ENCODE assay signal across 1 cellular context in the genomic region with DNA sequence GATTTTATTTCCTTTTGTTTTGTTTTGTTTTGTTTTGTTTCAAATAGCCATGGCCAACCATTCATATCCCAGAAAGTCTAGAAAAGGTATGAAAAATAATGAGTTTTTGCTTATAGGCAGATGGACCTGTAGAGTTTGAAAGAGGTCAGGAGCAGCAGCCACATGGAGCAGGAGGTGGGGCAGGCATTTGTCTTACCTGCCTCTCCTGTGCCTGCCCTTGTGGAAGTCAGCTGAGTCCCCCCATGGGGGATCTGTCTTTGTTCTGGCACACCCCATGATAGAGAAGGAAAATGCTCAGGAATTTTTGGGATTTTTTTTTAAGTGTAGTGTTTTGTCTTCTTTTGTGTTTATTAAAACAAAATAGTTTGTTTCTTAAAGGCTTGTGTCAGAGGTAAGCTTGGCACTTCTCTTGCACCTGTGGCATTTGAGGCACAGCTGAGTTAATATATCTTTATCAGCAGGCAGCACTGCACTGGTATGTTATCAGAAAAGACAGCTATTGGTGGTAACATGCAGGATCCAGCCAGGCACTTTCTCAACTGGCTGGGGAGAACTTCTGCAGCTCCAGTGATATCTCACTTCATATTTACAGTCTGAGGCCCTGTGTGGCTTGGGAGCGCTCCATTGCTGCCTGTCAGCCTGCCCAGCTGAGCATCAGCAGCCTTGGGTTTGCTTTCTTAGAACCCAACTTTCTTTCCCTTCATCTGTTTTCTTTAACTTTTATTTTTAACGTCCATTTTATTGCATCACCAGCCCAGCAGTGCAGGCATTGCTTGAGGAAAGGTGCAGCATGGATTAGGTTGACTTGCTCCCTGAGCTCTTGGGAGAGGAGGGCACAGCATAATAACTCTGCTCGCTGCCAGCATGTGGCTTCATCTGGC.
A peak's percentile ranks its signal among the peaks of the same experiment; 100 is the strongest.
TF ChIP-seq lines count a peak whose summit lies in the region.

No MANE protein-coding gene starts in this region.

TF ChIP-seq in K562, 482 proteins besides CTCF, POLR2A, EP300 and RAD21 (continues in another document):
- TF ChIP-seq ZBTB33 (CRISPR knock-in tag; IDR thresholded peaks at IDR 0.05), result no peak
- TF ChIP-seq ELF2 (CRISPR knock-in tag; IDR thresholded peaks at IDR 0.05), result no peak
- no peak for TF ChIP-seq HMGN3 (IDR thresholded peaks at IDR 0.05; ENCODE audit: borderline replicate concordance, extremely low read depth, insufficient read length, low read depth, low read length)
- no peak for TF ChIP-seq BRF1 (IDR thresholded peaks at IDR 0.05; ENCODE audit: borderline replicate concordance, extremely low read depth, insufficient read length)
- peak; percentile 78 for TF ChIP-seq TEAD2 (tag; IDR thresholded peaks at IDR 0.05)
- TF ChIP-seq TCF3 (CRISPR knock-in tag; IDR thresholded peaks at IDR 0.05), result peak; percentile 98
- TF ChIP-seq RBFOX2 (IDR thresholded peaks at IDR 0.05; ENCODE audit: low read depth, low read length), result no peak
- peak in 1 of 2 experiments; percentile 65; a peak in 2 of 4 replicates for TF ChIP-seq TBL1XR1 (IDR thresholded peaks at IDR 0.05; ENCODE audit: low read length in 2 of 2)
- no peak for TF ChIP-seq ERF (CRISPR knock-in tag; IDR thresholded peaks at IDR 0.05)
- TF ChIP-seq ZNF696 (CRISPR knock-in tag; conservative IDR thresholded peaks at IDR 0.05), result no peak
- no peak for TF ChIP-seq DNMT1 (IDR thresholded peaks at IDR 0.05)
- no peak for TF ChIP-seq ZNF121 (CRISPR knock-in tag; conservative IDR thresholded peaks at IDR 0.05)
- no peak for TF ChIP-seq ZNF253 (CRISPR knock-in tag; conservative IDR thresholded peaks at IDR 0.05)
- TF ChIP-seq ZNF436 (CRISPR knock-in tag; IDR thresholded peaks at IDR 0.05), result no peak
- TF ChIP-seq ADNP (tag; IDR thresholded peaks at IDR 0.05), result no peak
- TF ChIP-seq, protein P1, sequence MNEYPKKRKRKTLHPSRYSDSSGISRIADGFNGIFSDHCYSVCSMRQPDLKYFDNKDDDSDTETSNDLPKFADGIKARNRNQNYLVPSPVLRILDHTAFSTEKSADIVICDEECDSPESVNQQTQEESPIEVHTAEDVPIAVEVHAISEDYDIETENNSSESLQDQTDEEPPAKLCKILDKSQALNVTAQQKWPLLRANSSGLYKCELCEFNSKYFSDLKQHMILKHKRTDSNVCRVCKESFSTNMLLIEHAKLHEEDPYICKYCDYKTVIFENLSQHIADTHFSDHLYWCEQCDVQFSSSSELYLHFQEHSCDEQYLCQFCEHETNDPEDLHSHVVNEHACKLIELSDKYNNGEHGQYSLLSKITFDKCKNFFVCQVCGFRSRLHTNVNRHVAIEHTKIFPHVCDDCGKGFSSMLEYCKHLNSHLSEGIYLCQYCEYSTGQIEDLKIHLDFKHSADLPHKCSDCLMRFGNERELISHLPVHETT (CRISPR knock-in tag; conservative IDR thresholded peaks at IDR 0.05 in 1 of 2, IDR thresholded peaks at IDR 0.05 in 1 of 2), result peak in 1 of 2 experiments; percentile 27; a peak in 1 of 4 replicates
- peak; percentile 95 for TF ChIP-seq TAL1 (IDR thresholded peaks at IDR 0.05)
- TF ChIP-seq CTBP1 (IDR thresholded peaks at IDR 0.05; ENCODE audit: borderline replicate concordance), result peak; percentile 77; the same call in 1 of the 2 replicates
- no peak for TF ChIP-seq NUFIP1 (IDR thresholded peaks at IDR 0.05; ENCODE audit: partially characterized antibody)
- TF ChIP-seq ZNF12 (CRISPR knock-in tag; IDR thresholded peaks at IDR 0.05), result peak; percentile 54; the same call in 1 of the 2 replicates
- no peak for TF ChIP-seq HNRNPUL1 (IDR thresholded peaks at IDR 0.05; ENCODE audit: low read length)
- no peak for TF ChIP-seq SIRT6 (IDR thresholded peaks at IDR 0.05; ENCODE audit: low read depth, low read length)
- TF ChIP-seq JUND (IDR thresholded peaks at IDR 0.05; ENCODE audit: borderline replicate concordance, low read depth, low read length), result peak; percentile 54; the same call in 1 of the 2 replicates
- TF ChIP-seq JUND (tag; IDR thresholded peaks at IDR 0.05; ENCODE audit: borderline replicate concordance, low read depth, low read length), result peak; percentile 47; the same call in 1 of the 3 replicates
- peak; percentile 87 for TF ChIP-seq FOXM1 (IDR thresholded peaks at IDR 0.05; ENCODE audit: low read depth)
- TF ChIP-seq FOXM1 (CRISPR knock-in tag; IDR thresholded peaks at IDR 0.05; ENCODE audit: low read depth), result no peak
- TF ChIP-seq BRD4 (IDR thresholded peaks at IDR 0.05), result no peak
- TF ChIP-seq ZBTB12 (CRISPR knock-in tag; IDR thresholded peaks at IDR 0.05), result no peak
- no peak for TF ChIP-seq ESRRB (CRISPR knock-in tag; IDR thresholded peaks at IDR 0.05; ENCODE audit: borderline replicate concordance)
- TF ChIP-seq, protein P2, sequence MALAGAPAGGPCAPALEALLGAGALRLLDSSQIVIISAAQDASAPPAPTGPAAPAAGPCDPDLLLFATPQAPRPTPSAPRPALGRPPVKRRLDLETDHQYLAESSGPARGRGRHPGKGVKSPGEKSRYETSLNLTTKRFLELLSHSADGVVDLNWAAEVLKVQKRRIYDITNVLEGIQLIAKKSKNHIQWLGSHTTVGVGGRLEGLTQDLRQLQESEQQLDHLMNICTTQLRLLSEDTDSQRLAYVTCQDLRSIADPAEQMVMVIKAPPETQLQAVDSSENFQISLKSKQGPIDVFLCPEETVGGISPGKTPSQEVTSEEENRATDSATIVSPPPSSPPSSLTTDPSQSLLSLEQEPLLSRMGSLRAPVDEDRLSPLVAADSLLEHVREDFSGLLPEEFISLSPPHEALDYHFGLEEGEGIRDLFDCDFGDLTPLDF (CRISPR knock-in tag; IDR thresholded peaks at IDR 0.05), result no peak
- TF ChIP-seq CHAMP1 (IDR thresholded peaks at IDR 0.05), result 0 out of 2 replicates have a peak, but pooled peaks have one; percentile 33
- TF ChIP-seq, protein P3, sequence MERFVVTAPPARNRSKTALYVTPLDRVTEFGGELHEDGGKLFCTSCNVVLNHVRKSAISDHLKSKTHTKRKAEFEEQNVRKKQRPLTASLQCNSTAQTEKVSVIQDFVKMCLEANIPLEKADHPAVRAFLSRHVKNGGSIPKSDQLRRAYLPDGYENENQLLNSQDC (CRISPR knock-in tag; IDR thresholded peaks at IDR 0.05), result no peak
- no peak for TF ChIP-seq FOXJ3 (CRISPR knock-in tag; IDR thresholded peaks at IDR 0.05)
- no peak for TF ChIP-seq MAFG (tag; conservative IDR thresholded peaks at IDR 0.05)
- no peak for TF ChIP-seq CREBBP (IDR thresholded peaks at IDR 0.05; ENCODE audit: low read depth, low read length)
- TF ChIP-seq CBX3 (IDR thresholded peaks at IDR 0.05; ENCODE audit: borderline replicate concordance in 1 of 2, low read length in 2 of 2), result peak in 1 of 2 experiments; percentile 83; a peak in 1 of 3 replicates
- TF ChIP-seq SAP30 (IDR thresholded peaks at IDR 0.05; ENCODE audit: borderline replicate concordance, insufficient read depth, low read depth, low read length, poor library complexity, severe bottlenecking), result no peak
- TF ChIP-seq, protein P4, sequence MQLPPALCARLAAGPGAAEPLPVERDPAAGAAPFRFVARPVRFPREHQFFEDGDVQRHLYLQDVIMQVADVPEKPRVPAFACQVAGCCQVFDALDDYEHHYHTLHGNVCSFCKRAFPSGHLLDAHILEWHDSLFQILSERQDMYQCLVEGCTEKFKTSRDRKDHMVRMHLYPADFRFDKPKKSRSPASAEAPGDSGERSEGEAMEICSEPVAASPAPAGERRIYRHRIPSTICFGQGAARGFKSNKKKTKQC (CRISPR knock-in tag; IDR thresholded peaks at IDR 0.05), result peak; percentile 45; the same call in 1 of the 2 replicates
- TF ChIP-seq COPS2 (conservative IDR thresholded peaks at IDR 0.05), result no peak
- no peak for TF ChIP-seq HMG20A (CRISPR knock-in tag; conservative IDR thresholded peaks at IDR 0.05)
- no peak for TF ChIP-seq ZNF143 (CRISPR knock-in tag; IDR thresholded peaks at IDR 0.05)
- TF ChIP-seq KLF6 (CRISPR knock-in tag; IDR thresholded peaks at IDR 0.05; ENCODE audit: borderline replicate concordance), result no peak
- TF ChIP-seq HOXB6 (CRISPR knock-in tag; IDR thresholded peaks at IDR 0.05; ENCODE audit: borderline replicate concordance), result no peak
- TF ChIP-seq HDAC2 (IDR thresholded peaks at IDR 0.05), result peak; percentile 70; the same call in 1 of the 2 replicates
- TF ChIP-seq DEAF1 (CRISPR knock-in tag; IDR thresholded peaks at IDR 0.05), result no peak
- TF ChIP-seq EP400 (IDR thresholded peaks at IDR 0.05), result no peak
- TF ChIP-seq HDAC8 (tag; IDR thresholded peaks at IDR 0.05), result no peak
- TF ChIP-seq HLTF (IDR thresholded peaks at IDR 0.05), result peak; percentile 20; the same call in 1 of the 2 replicates
- TF ChIP-seq RBM25 (IDR thresholded peaks at IDR 0.05; ENCODE audit: low read depth, low read length, severe bottlenecking), result no peak
- no peak for TF ChIP-seq ETS1 (conservative IDR thresholded peaks at IDR 0.05; ENCODE audit: control insufficient read depth, low read depth, low read length)
- TF ChIP-seq EHMT2 (IDR thresholded peaks at IDR 0.05), result no peak
- TF ChIP-seq MEF2D (tag; conservative IDR thresholded peaks at IDR 0.05; ENCODE audit: low read depth), result no peak
- no peak for TF ChIP-seq NCOA2 (IDR thresholded peaks at IDR 0.05; ENCODE audit: partially characterized antibody in 2 of 2)
- TF ChIP-seq SMAD1 (IDR thresholded peaks at IDR 0.05; ENCODE audit: low read depth, low read length, partially characterized antibody), result no peak
- TF ChIP-seq CEBPG (CRISPR knock-in tag; IDR thresholded peaks at IDR 0.05), result peak; percentile 80
- TF ChIP-seq CEBPG (tag; conservative IDR thresholded peaks at IDR 0.05 in 1 of 2, IDR thresholded peaks at IDR 0.05 in 1 of 2), result peak; percentile 56 to 88; a peak in 3 of 4 replicates
- no peak for TF ChIP-seq BRD9 (IDR thresholded peaks at IDR 0.05; ENCODE audit: low read depth, partially characterized antibody)
